In the genomic region with DNA sequence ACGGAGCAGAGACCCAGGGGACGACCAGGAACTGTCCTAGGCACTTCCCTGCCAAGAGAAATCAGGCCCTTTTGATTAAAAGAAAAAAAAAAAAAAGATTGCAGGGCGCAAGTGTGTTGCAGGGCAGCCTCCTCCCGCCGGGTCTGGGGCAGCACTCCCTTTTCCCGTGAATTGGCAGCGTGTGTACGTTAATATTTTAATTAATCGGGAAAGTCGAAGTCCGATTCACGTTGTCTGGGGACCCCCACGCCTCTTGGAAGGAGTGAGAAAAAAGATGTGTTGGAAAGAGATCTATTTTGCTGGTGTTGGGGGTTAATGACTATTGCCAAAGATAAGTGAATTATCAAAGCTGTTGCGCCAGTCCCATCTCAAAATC, we compare ENCODE assay signal across 16 cellular contexts. TPM values are rescaled to one million over a fixed set of nuclear protein-coding genes. Genes with fewer than 3 reads are reported as not detected.
DNase-seq lines count a peak whose midpoint lies in the region; ATAC-seq and TF ChIP-seq lines count a peak whose summit lies in the region.
"Had no signal": no experiment of that assay in that cellular context is flagged by ENCODE, and none has a peak within 500 bp of the region (broad histone marks: within the 10 kb centered on the region; RNA-seq: fewer than 3 reads in every experiment).

No MANE protein-coding gene starts in this region.

- H3K27ac ChIP-seq in H9 (ENCODE audit: insufficient read length, low read depth, low read length) (no peak overlapping the region), iPS DF 6.9 (ENCODE audit: low read length) (no peak overlapping the region), right lobe of liver (no peak overlapping the region)
- H3K27ac ChIP-seq: SJCRH30, VCaP had no signal

- no peak for TF ChIP-seq POLR2A in right lobe of liver (IDR thresholded peaks at IDR 0.05)

- no peaks in the 10 kb centered on the region for H3K9me3 Mint-ChIP-seq in T-helper 2 cell treated with Interferon-gamma antibody and Interleukin-4, amounts not matched to agents 5 μg/mL and 100 μg/mL, for 36 hours
- H3K9me3 Mint-ChIP-seq in H9: peaks cover 4 to 12% of the 10 kb centered on the region in 2 experiments; a peak in 4 of 5 replicates

- H3K36me3 ChIP-seq in iPS DF 6.9 (ENCODE audit: control insufficient read depth, insufficient read depth, low read length) (no peaks in the 10 kb centered on the region), right lobe of liver (no peaks in the 10 kb centered on the region)

- H3K4me2 ChIP-seq in H9 (ENCODE audit: insufficient read depth, insufficient read length, low read length): peak overlapping the region; percentile 46

- H3K4me1 Mint-ChIP-seq in T-helper 2 cell treated with Interferon-gamma antibody and Interleukin-4, amounts not matched to agents 5 μg/mL and 100 μg/mL, for 36 hours (ENCODE audit: low read depth): peaks cover 8% of the 10 kb centered on the region
- peaks cover 20 to 56% of the 10 kb centered on the region in 2 experiments for H3K4me1 Mint-ChIP-seq in H9

- no CpG with 5 or more reads among the region's 14 CpGs for WGBS in H9 (ENCODE audit: extremely low coverage, insufficient read length, low lambda C conversion rate)
- WGBS in iPS DF 6.9 (ENCODE audit: insufficient coverage, insufficient read length): no CpG with 5 or more reads among the region's 14 CpGs
- 5% methylated on average over 14 of the region's 14 CpGs for WGBS in right lobe of liver (ENCODE audit: insufficient coverage, low coverage, low lambda C conversion rate, missing lambda C conversion rate)

- no peak overlapping the region for H3K4ac ChIP-seq in H9 (ENCODE audit: low read depth, low read length)

- no peak overlapping the region for H3K56ac ChIP-seq in H9 (ENCODE audit: insufficient read length, low read depth, low read length)

- H3K36me3 Mint-ChIP-seq in T-helper 2 cell treated with Interferon-gamma antibody and Interleukin-4, amounts not matched to agents 5 μg/mL and 100 μg/mL, for 36 hours (ENCODE audit: low read depth): peaks cover 1% of the 10 kb centered on the region
- no peaks in the 10 kb centered on the region; a peak in 1 of 7 replicates for H3K36me3 Mint-ChIP-seq in H9 (ENCODE audit: insufficient read depth in 1 of 3, low read depth in 3 of 3)

- H3K9me3 ChIP-seq in H9 (ENCODE audit: control insufficient read depth, low read depth, low read length): no peaks in the 10 kb centered on the region
- H3K9me3 ChIP-seq in iPS DF 6.9 (ENCODE audit: control insufficient read depth, insufficient read depth, low read length): no peaks in the 10 kb centered on the region
- no peaks in the 10 kb centered on the region for H3K9me3 ChIP-seq in right lobe of liver
- H3K9me3 ChIP-seq: SJCRH30 had no signal

- ATAC-seq in GM21447 (IDR thresholded peaks at IDR 0.05; ENCODE audit: unreplicated experiment) (no peak), HG02973 (IDR thresholded peaks at IDR 0.05; ENCODE audit: unreplicated experiment) (no peak), right lobe of liver (no peak)
- ATAC-seq: HCT116 had no signal

- H3T11ph ChIP-seq in H9 (ENCODE audit: low read length): no peak overlapping the region

- no peaks in the 10 kb centered on the region for H3K79me1 ChIP-seq in H9 (ENCODE audit: insufficient read depth, low read depth, low read length, poor library complexity, severe bottlenecking)

- no peak overlapping the region for H2BK5ac ChIP-seq in H9 (ENCODE audit: insufficient read length, low read length)

- H2AFZ ChIP-seq in H9 (ENCODE audit: low read length): no peak overlapping the region

- peak overlapping the region; percentile 52 for H3K27ac Mint-ChIP-seq in T-helper 2 cell treated with Interferon-gamma antibody and Interleukin-4, amounts not matched to agents 5 μg/mL and 100 μg/mL, for 36 hours
- H3K27ac Mint-ChIP-seq in H9: no peak overlapping the region

- H3K14ac ChIP-seq in H9 (ENCODE audit: insufficient read depth, low read length): no peak overlapping the region

- no peak overlapping the region for H4K91ac ChIP-seq in H9 (ENCODE audit: insufficient read length, low read depth, low read length)

- H3K9ac ChIP-seq in H9 (ENCODE audit: extremely low read depth, insufficient read length, low read length): no peak overlapping the region

- no peaks in the 10 kb centered on the region for H4K20me1 ChIP-seq in H9 (ENCODE audit: control insufficient read depth, insufficient read depth, insufficient read length)

- intact Hi-C loops in right lobe of liver (cut with DNase I): loop anchor here in 1 of 2 donors (5.0 kb wide), 1 partner anchor 263 kb away; no protein-coding TSS in a partner anchor

- H3K23ac ChIP-seq in H9 (ENCODE audit: insufficient read length, low read depth, low read length): no peak overlapping the region

- H3K79me2 ChIP-seq in H9 (ENCODE audit: insufficient read depth, low read length): no peaks in the 10 kb centered on the region

- H3K4me3 ChIP-seq in iPS DF 6.9 (ENCODE audit: low read length) (peak overlapping the region; percentile 8; the same call in 1 of the 2 replicates), skeletal muscle cell (ENCODE audit: low read depth, low read length) (peak overlapping the region; percentile 52), right lobe of liver (no peak overlapping the region)
- H3K4me3 ChIP-seq: SJCRH30 had no signal

- peaks cover 90% of the 10 kb centered on the region for H3K27me3 ChIP-seq in H9 (ENCODE audit: insufficient read depth, low read length)
- peaks cover 82% of the 10 kb centered on the region for H3K27me3 ChIP-seq in iPS DF 6.9 (ENCODE audit: control insufficient read depth, insufficient read depth, low read length)
- H3K27me3 ChIP-seq in right lobe of liver: peaks cover 37 to 78% of the 10 kb centered on the region in 2 donors
- H3K27me3 ChIP-seq: SJCRH30 had no signal

- no peak overlapping the region for H2BK20ac ChIP-seq in H9 (ENCODE audit: low read depth, low read length, poor library complexity, severe bottlenecking)

- TF ChIP-seq CTCF in H9 (conservative IDR thresholded peaks at IDR 0.05) (no peak), right lobe of liver (IDR thresholded peaks at IDR 0.05) (no peak)

- no peaks in the 10 kb centered on the region; the same call in 1 of the 2 replicates for H3K4me1 ChIP-seq in H9 (ENCODE audit: insufficient read depth, low read length)
- H3K4me1 ChIP-seq in iPS DF 6.9 (ENCODE audit: control insufficient read depth, insufficient read depth, low read length): peaks cover 13% of the 10 kb centered on the region
- H3K4me1 ChIP-seq in right lobe of liver: peaks cover 0 to 52% (median 0%) of the 10 kb centered on the region in 4 donors
- H3K4me1 ChIP-seq: SJCRH30 had no signal

- DNase-seq in T-helper 2 cell treated with Interferon-gamma antibody and Interleukin-4, amounts not matched to agents 5 μg/mL and 100 μg/mL, for 36 hours (ENCODE audit: low spot score): no peak
- no peak for DNase-seq in T-helper 2 cell
- DNase-seq in H9: no peak
- DNase-seq in iPS DF 6.9 (ENCODE audit: low read depth, low spot score): no peak
- no peak for DNase-seq in skeletal muscle cell (ENCODE audit: low read depth)
- DNase-seq in right lobe of liver: no peak
- DNase-seq: amniotic stem cell, cortex of kidney, SJCRH30 had no signal

- H3K18ac ChIP-seq in H9 (ENCODE audit: insufficient read length, low read depth, low read length): no peak overlapping the region

- H3K4me3 Mint-ChIP-seq in T-helper 2 cell treated with Interferon-gamma antibody and Interleukin-4, amounts not matched to agents 5 μg/mL and 100 μg/mL, for 36 hours: no peak overlapping the region
- peak overlapping the region; percentile 3 to 60; a peak in 2 of 5 replicates for H3K4me3 Mint-ChIP-seq in H9

- H2AK5ac ChIP-seq in H9 (ENCODE audit: insufficient read length, low read length): no peak overlapping the region

- H2BK12ac ChIP-seq in H9 (ENCODE audit: insufficient read length, low read depth, low read length): no peak overlapping the region

- H4K5ac ChIP-seq in H9 (ENCODE audit: insufficient read length, low read depth, low read length): no peak overlapping the region

- H3K27me3 Mint-ChIP-seq in T-helper 2 cell treated with Interferon-gamma antibody and Interleukin-4, amounts not matched to agents 5 μg/mL and 100 μg/mL, for 36 hours (ENCODE audit: low read depth): peaks cover 72% of the 10 kb centered on the region
- H3K27me3 Mint-ChIP-seq in H9 (ENCODE audit: low read depth): peaks cover 93% of the 10 kb centered on the region

- no peak overlapping the region for H2BK15ac ChIP-seq in H9 (ENCODE audit: low read depth, low read length)

- H2BK120ac ChIP-seq in H9 (ENCODE audit: low read depth, low read length, poor library complexity, severe bottlenecking): no peak overlapping the region

- no peak overlapping the region for H4K8ac ChIP-seq in H9 (replicated peaks; ENCODE audit: insufficient read length, low read depth, low read length)

- H3K23me2 ChIP-seq in H9 (ENCODE audit: insufficient read length, low read depth, low read length, poor library complexity, severe bottlenecking): peaks cover 14% of the 10 kb centered on the region

RNA-seq across cellular contexts. Expression of gene EBF3, which starts 1.3 kb away (rescaled TPM):
- total RNA-seq in H9 (2021): 0.04 and 0.22 TPM in 2 replicates
- total RNA-seq in right lobe of liver: under 1 TPM in 1 of 6 experiments, not detected in 5; 0.12 TPM
- total RNA-seq: A172, HT1080, mononuclear cell had no signal

Comparison
In these comparisons a context has a peak if more than half of its experiments do, and no peak if none do; other contexts are left out.
1. H3K4me3 ChIP-seq: peak in iPS DF 6.9 (single experiment) and skeletal muscle cell (single experiment); none in right lobe of liver (0 of 3).